In the genomic region with DNA sequence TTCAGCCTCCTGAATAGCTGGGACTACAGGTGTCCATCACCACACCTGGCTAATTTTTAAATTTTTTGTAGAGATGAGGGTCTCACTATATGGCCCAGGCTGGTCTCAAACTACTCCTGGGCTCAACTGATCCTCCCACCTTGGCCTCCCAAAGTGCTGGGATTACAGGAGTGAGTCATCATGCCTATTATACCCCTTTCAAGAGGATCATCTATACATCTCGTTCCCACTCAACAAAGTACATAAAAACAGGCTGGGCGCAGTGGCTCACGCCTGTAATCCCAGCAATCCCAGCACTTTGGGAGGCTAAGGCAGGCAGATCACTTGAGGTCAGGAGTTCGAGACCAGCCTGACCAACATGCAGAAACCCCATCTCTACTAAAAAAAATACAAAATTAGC, we compare ENCODE assay signal across 8 cellular contexts. TPM values are rescaled to one million over a fixed set of nuclear protein-coding genes. Genes with fewer than 3 reads are reported as not detected.
"Had no signal": no experiment of that assay in that cellular context is flagged by ENCODE, and none has a peak within 500 bp of the region (broad histone marks: within the 10 kb centered on the region; RNA-seq: fewer than 3 reads in every experiment).

No MANE protein-coding gene starts in this region.

RNA-seq across cellular contexts. Expression of a gene that starts 28.9 kb away (rescaled TPM):
- total RNA-seq: OCI-LY7 had no signal

RNA-seq across cellular contexts. Expression of a gene that starts 49.8 kb away (rescaled TPM):
- total RNA-seq: activated CD4-positive, alpha-beta memory T cell treated with anti-CD3 and anti-CD28 coated beads, Interleukin-2, amount 10 ng/mL, durations not matched to agents 7 days and 5 days; activated CD8-positive, alpha-beta memory T cell treated with anti-CD3 and anti-CD28 coated beads, Interleukin-2, amount 10 ng/mL, durations not matched to agents 7 days and 5 days; activated naive CD8-positive, alpha-beta T cell treated with anti-CD3 and anti-CD28 coated beads for 36 hours; ascending aorta; breast epithelium; OCI-LY7; PC-9; T-helper 17 cell had no signal
